Comparison of ENCODE assay signal across 8 cellular contexts in the genomic region with DNA sequence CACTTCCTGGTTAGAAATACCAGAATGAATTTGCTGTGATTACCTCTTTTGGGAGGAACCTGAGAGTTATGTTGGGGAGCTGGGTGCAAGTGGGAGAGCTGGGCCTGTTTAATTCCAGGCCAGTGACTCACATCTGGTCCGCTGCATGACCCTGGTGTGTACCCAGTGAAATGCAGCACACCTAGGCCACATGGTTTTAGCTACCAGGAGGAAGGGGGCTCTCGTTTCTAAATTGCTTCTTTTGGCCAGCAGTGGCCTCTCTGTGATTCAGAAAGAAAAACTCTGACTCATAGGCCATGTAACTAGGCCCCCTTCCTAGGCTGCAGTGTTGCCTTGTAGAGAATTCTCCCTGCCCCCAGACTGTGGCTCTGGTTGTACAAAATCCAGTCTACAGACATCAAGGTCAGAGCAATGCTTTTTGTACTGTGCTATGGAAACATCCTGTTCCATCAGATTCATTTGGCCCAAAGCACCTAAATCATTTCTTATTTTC. TPM values are rescaled to one million over a fixed set of nuclear protein-coding genes. Genes with fewer than 3 reads are reported as not detected.
DNase-seq lines count a peak whose midpoint lies in the region; ATAC-seq and TF ChIP-seq lines count a peak whose summit lies in the region.

No MANE protein-coding gene starts in this region.

- H3K27ac ChIP-seq in cingulate gyrus (ENCODE audit: low read depth, low read length): peak overlapping the region; percentile 80

- ATAC-seq in HG03039 (IDR thresholded peaks at IDR 0.05; ENCODE audit: unreplicated experiment): peak; percentile 38
- peak; percentile 88 for ATAC-seq in stimulated activated naive CD8-positive, alpha-beta T cell treated with anti-CD3 and anti-CD28 coated beads, Interleukin-15, amount 100 ng/mL, for 72 hours

- no peaks in the 10 kb centered on the region for H3K27me3 Mint-ChIP-seq in T-helper 1 cell treated with Interleukin-12 subunit alpha and Interleukin-12 subunit beta and Interleukin-4 antibody, amounts not matched to agents 30 μg/mL and 1 μg/mL, for 36 hours (ENCODE audit: low read depth)
- H3K27me3 Mint-ChIP-seq in stimulated activated naive CD8-positive, alpha-beta T cell treated with anti-CD3 and anti-CD28 coated beads, Interleukin-15, amount 100 ng/mL, for 72 hours: no peaks in the 10 kb centered on the region

- peaks cover 76% of the 10 kb centered on the region for H3K4me1 Mint-ChIP-seq in T-helper 1 cell treated with Interleukin-12 subunit alpha and Interleukin-12 subunit beta and Interleukin-4 antibody, amounts not matched to agents 30 μg/mL and 1 μg/mL, for 36 hours (ENCODE audit: low read depth)
- peaks cover 100% of the 10 kb centered on the region for H3K4me1 Mint-ChIP-seq in stimulated activated naive CD8-positive, alpha-beta T cell treated with anti-CD3 and anti-CD28 coated beads, Interleukin-15, amount 100 ng/mL, for 72 hours

- H3K36me3 Mint-ChIP-seq in T-helper 1 cell treated with Interleukin-12 subunit alpha and Interleukin-12 subunit beta and Interleukin-4 antibody, amounts not matched to agents 30 μg/mL and 1 μg/mL, for 36 hours (ENCODE audit: low read depth): peaks cover 20% of the 10 kb centered on the region

- peak overlapping the region; percentile 93 for H3K27ac Mint-ChIP-seq in T-helper 1 cell treated with Interleukin-12 subunit alpha and Interleukin-12 subunit beta and Interleukin-4 antibody, amounts not matched to agents 30 μg/mL and 1 μg/mL, for 36 hours
- H3K27ac Mint-ChIP-seq in stimulated activated naive CD8-positive, alpha-beta T cell treated with anti-CD3 and anti-CD28 coated beads, Interleukin-15, amount 100 ng/mL, for 72 hours: peak overlapping the region; percentile 92 to 95

- TF ChIP-seq CTCF in GM12874 (IDR thresholded peaks at IDR 0.05; ENCODE audit: insufficient read depth, low read depth, low read length): 0 out of 2 replicates have a peak, but pooled peaks have one; percentile 12

- DNase-seq in A172 (ENCODE audit: low spot score) (peak; percentile 94), lung microvascular endothelial cell (ENCODE audit: low read depth in 2 of 2) (peak; percentile 86 to 96), GM19240 (ENCODE audit: insufficient read length, low spot score) (no peak)
- peak; percentile 75 to 85 for DNase-seq in stimulated activated naive CD8-positive, alpha-beta T cell treated with anti-CD3 and anti-CD28 coated beads, Interleukin-15, amount 100 ng/mL, for 72 hours

- H3K9me3 Mint-ChIP-seq in T-helper 1 cell treated with Interleukin-12 subunit alpha and Interleukin-12 subunit beta and Interleukin-4 antibody, amounts not matched to agents 30 μg/mL and 1 μg/mL, for 36 hours: no peaks in the 10 kb centered on the region
- no peaks in the 10 kb centered on the region for H3K9me3 Mint-ChIP-seq in stimulated activated naive CD8-positive, alpha-beta T cell treated with anti-CD3 and anti-CD28 coated beads, Interleukin-15, amount 100 ng/mL, for 72 hours

- H3K4me3 Mint-ChIP-seq in T-helper 1 cell treated with Interleukin-12 subunit alpha and Interleukin-12 subunit beta and Interleukin-4 antibody, amounts not matched to agents 30 μg/mL and 1 μg/mL, for 36 hours: peak overlapping the region; percentile 64
- peak overlapping the region; percentile 85 to 97 for H3K4me3 Mint-ChIP-seq in stimulated activated naive CD8-positive, alpha-beta T cell treated with anti-CD3 and anti-CD28 coated beads, Interleukin-15, amount 100 ng/mL, for 72 hours

RNA-seq across cellular contexts. Expression of gene AGFG2, which starts 6.7 kb away (rescaled TPM):
- 6.8 and 8.8 TPM in 2 replicates for total RNA-seq in A172 (2014; rRNA removed; shearing (Covaris generic))
- 25.5 and 74.2 TPM in 2 replicates for total RNA-seq in lung microvascular endothelial cell

RNA-seq across cellular contexts. Expression of gene SAP25, which starts 28.0 kb away (rescaled TPM):
- total RNA-seq in A172 (2014; rRNA removed; shearing (Covaris generic)): 0.19 and 0.55 TPM in 2 replicates
- not detected in 2 replicates for total RNA-seq in lung microvascular endothelial cell

RNA-seq across cellular contexts. Expression of gene LRCH4, which starts 40.2 kb away (rescaled TPM):
- total RNA-seq in A172 (2014; rRNA removed; shearing (Covaris generic)): 10.7 and 11.4 TPM in 2 replicates
- total RNA-seq in lung microvascular endothelial cell: 5.8 and 6.3 TPM in 2 replicates

RNA-seq across cellular contexts. Expression of gene FBXO24, which starts 40.4 kb away (rescaled TPM):
- 0.48 TPM in 1 of 2 replicates, not detected in the other for total RNA-seq in A172 (2014; rRNA removed; shearing (Covaris generic))
- total RNA-seq in lung microvascular endothelial cell: under 0.01 and 0.20 TPM in 2 replicates

RNA-seq across cellular contexts. Expression of gene PCOLCE, which starts 56.5 kb away (rescaled TPM):
- total RNA-seq in A172 (2014; rRNA removed; shearing (Covaris generic)): 18.0 and 38.9 TPM in 2 replicates
- total RNA-seq in lung microvascular endothelial cell: 0.22 TPM in 1 of 2 replicates, not detected in the other
